ENCODE assay signal across 1 cellular context in the genomic region with DNA sequence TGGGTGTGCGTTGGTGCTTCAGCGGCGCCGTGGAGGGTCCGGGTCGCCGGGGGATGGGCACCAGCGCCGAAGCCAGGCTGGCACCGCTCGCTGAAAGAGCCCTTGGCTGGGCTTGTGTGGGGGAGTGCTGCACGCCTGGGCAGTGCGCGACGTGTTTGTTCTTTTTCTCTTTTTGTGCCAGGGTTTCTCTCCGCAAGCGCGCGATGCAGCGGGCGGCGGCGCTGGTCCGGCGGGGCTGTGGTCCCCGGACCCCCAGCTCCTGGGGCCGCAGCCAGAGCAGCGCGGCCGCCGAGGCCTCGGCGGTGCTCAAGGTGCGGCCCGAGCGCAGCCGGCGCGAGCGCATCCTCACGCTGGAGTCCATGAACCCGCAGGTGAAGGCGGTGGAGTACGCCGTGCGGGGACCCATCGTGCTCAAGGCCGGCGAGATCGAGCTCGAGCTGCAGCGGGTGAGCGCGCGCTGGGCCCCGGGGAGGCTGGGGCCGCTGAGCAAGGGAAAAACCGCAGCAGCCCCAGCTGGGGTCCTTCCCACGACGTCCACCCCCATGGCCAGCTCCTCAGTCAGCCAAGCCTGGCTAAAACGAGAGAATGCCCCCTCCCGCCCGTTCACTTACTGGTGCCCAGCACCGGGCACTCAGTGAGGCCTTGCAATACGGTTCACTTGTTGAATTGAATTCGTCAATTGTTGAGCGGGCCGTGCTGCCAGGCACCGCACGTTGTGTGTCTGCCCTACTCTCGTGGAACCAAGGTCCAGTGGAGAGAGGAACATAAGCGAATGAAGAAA.
A peak's percentile ranks its signal among the peaks of the same experiment; 100 is the strongest.
TF ChIP-seq lines count a peak whose summit lies in the region.

No MANE protein-coding gene starts in this region.

TF ChIP-seq in HepG2, 621 proteins besides CTCF, POLR2A, EP300 and RAD21 (continues in another document):
- TF ChIP-seq ZNF550 (CRISPR knock-in tag; IDR thresholded peaks at IDR 0.05; ENCODE audit: borderline replicate concordance) (peak; percentile 79; the same call in 1 of the 2 replicates), ZBTB21 (CRISPR knock-in tag; IDR thresholded peaks at IDR 0.05) (no peak), ZNF704 (CRISPR knock-in tag; IDR thresholded peaks at IDR 0.05; ENCODE audit: borderline replicate concordance) (0 out of 2 replicates have a peak, but pooled peaks have one; percentile 51), HNF1B (CRISPR knock-in tag; IDR thresholded peaks at IDR 0.05) (no peak), ZNF83 (CRISPR knock-in tag; IDR thresholded peaks at IDR 0.05; ENCODE audit: borderline replicate concordance) (no peak), MAFG (CRISPR knock-in tag; IDR thresholded peaks at IDR 0.05) (no peak), SMARCC2 (IDR thresholded peaks at IDR 0.05) (no peak), FOXK2 (IDR thresholded peaks at IDR 0.05) (no peak), POLR2G (IDR thresholded peaks at IDR 0.05; ENCODE audit: low read depth, low read length) (no peak), ASH2L (IDR thresholded peaks at IDR 0.05; ENCODE audit: insufficient read length, low read depth, low read length) (no peak), E2F5 (CRISPR knock-in tag; conservative IDR thresholded peaks at IDR 0.05) (no peak; the same call in 1 of the 2 replicates), SALL2 (CRISPR knock-in tag; IDR thresholded peaks at IDR 0.05) (no peak; the same call in 1 of the 2 replicates), FOXO4 (CRISPR knock-in tag; conservative IDR thresholded peaks at IDR 0.05) (no peak), BHLHE40 (IDR thresholded peaks at IDR 0.05; ENCODE audit: low read length) (no peak), MBD4 (IDR thresholded peaks at IDR 0.05; ENCODE audit: borderline replicate concordance, low read length) (no peak), XRCC5 (optimal IDR thresholded peaks at IDR 0.05; ENCODE audit: low read length) (no peak), E2F1 (CRISPR knock-in tag; IDR thresholded peaks at IDR 0.05) (no peak), ZBTB34 (CRISPR knock-in tag; IDR thresholded peaks at IDR 0.05) (no peak; the same call in 1 of the 2 replicates), MXI1 (IDR thresholded peaks at IDR 0.05; ENCODE audit: borderline replicate concordance, low read depth, low read length) (no peak), PHF20 (CRISPR knock-in tag; IDR thresholded peaks at IDR 0.05) (no peak), ZNF792 (CRISPR knock-in tag; IDR thresholded peaks at IDR 0.05) (no peak), ZNF3 (CRISPR knock-in tag; IDR thresholded peaks at IDR 0.05) (no peak), ELF1 (CRISPR knock-in tag; IDR thresholded peaks at IDR 0.05) (no peak)
- TF ChIP-seq, protein P1, sequence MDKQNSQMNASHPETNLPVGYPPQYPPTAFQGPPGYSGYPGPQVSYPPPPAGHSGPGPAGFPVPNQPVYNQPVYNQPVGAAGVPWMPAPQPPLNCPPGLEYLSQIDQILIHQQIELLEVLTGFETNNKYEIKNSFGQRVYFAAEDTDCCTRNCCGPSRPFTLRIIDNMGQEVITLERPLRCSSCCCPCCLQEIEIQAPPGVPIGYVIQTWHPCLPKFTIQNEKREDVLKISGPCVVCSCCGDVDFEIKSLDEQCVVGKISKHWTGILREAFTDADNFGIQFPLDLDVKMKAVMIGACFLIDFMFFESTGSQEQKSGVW (CRISPR knock-in tag; IDR thresholded peaks at IDR 0.05; ENCODE audit: borderline replicate concordance): 0 out of 2 replicates have a peak, but pooled peaks have one; percentile 70
- TF ChIP-seq, protein P2, sequence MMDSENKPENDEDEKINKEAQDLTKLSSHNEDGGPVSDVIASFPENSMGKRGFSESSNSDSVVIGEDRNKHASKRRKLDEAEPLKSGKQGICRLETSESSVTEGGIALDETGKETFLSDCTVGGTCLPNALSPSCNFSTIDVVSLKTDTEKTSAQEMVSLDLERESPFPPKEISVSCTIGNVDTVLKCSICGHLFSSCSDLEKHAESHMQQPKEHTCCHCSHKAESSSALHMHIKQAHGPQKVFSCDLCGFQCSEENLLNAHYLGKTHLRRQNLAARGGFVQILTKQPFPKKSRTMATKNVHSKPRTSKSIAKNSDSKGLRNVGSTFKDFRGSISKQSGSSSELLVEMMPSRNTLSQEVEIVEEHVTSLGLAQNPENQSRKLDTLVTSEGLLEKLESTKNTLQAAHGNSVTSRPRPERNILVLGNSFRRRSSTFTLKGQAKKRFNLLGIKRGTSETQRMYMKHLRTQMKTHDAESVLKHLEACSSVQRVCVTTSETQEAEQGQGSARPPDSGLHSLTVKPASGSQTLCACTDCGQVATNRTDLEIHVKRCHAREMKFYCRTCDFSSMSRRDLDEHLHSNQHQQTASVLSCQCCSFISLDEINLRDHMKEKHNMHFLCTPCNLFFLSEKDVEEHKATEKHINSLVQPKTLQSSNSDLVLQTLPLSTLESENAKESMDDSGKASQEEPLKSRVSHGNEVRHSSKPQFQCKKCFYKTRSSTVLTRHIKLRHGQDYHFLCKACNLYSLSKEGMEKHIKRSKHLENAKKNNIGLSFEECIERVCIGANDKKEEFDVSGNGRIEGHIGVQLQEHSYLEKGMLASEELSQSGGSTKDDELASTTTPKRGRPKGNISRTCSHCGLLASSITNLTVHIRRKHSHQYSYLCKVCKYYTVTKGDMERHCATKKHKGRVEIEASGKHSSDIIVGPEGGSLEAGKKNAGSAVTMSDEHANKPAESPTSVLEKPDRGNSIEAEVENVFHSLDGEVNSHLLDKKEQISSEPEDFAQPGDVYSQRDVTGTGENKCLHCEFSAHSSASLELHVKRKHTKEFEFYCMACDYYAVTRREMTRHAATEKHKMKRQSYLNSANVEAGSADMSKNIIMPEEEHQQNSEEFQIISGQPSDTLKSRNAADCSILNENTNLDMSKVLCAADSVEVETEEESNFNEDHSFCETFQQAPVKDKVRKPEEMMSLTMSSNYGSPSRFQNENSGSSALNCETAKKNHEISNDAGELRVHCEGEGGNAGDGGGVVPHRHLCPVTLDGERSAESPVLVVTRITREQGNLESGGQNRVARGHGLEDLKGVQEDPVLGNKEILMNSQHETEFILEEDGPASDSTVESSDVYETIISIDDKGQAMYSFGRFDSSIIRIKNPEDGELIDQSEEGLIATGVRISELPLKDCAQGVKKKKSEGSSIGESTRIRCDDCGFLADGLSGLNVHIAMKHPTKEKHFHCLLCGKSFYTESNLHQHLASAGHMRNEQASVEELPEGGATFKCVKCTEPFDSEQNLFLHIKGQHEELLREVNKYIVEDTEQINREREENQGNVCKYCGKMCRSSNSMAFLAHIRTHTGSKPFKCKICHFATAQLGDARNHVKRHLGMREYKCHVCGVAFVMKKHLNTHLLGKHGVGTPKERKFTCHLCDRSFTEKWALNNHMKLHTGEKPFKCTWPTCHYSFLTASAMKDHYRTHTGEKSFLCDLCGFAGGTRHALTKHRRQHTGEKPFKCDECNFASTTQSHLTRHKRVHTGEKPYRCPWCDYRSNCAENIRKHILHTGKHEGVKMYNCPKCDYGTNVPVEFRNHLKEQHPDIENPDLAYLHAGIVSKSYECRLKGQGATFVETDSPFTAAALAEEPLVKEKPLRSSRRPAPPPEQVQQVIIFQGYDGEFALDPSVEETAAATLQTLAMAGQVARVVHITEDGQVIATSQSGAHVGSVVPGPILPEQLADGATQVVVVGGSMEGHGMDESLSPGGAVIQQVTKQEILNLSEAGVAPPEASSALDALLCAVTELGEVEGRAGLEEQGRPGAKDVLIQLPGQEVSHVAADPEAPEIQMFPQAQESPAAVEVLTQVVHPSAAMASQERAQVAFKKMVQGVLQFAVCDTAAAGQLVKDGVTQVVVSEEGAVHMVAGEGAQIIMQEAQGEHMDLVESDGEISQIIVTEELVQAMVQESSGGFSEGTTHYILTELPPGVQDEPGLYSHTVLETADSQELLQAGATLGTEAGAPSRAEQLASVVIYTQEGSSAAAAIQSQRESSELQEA (CRISPR knock-in tag; IDR thresholded peaks at IDR 0.05; ENCODE audit: not compliant biosample characterization): no peak
- TF ChIP-seq, protein P3, sequence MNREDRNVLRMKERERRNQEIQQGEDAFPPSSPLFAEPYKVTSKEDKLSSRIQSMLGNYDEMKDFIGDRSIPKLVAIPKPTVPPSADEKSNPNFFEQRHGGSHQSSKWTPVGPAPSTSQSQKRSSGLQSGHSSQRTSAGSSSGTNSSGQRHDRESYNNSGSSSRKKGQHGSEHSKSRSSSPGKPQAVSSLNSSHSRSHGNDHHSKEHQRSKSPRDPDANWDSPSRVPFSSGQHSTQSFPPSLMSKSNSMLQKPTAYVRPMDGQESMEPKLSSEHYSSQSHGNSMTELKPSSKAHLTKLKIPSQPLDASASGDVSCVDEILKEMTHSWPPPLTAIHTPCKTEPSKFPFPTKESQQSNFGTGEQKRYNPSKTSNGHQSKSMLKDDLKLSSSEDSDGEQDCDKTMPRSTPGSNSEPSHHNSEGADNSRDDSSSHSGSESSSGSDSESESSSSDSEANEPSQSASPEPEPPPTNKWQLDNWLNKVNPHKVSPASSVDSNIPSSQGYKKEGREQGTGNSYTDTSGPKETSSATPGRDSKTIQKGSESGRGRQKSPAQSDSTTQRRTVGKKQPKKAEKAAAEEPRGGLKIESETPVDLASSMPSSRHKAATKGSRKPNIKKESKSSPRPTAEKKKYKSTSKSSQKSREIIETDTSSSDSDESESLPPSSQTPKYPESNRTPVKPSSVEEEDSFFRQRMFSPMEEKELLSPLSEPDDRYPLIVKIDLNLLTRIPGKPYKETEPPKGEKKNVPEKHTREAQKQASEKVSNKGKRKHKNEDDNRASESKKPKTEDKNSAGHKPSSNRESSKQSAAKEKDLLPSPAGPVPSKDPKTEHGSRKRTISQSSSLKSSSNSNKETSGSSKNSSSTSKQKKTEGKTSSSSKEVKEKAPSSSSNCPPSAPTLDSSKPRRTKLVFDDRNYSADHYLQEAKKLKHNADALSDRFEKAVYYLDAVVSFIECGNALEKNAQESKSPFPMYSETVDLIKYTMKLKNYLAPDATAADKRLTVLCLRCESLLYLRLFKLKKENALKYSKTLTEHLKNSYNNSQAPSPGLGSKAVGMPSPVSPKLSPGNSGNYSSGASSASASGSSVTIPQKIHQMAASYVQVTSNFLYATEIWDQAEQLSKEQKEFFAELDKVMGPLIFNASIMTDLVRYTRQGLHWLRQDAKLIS (CRISPR knock-in tag; IDR thresholded peaks at IDR 0.05): peak; percentile 57; the same call in 1 of the 2 replicates
- TF ChIP-seq, protein P4, sequence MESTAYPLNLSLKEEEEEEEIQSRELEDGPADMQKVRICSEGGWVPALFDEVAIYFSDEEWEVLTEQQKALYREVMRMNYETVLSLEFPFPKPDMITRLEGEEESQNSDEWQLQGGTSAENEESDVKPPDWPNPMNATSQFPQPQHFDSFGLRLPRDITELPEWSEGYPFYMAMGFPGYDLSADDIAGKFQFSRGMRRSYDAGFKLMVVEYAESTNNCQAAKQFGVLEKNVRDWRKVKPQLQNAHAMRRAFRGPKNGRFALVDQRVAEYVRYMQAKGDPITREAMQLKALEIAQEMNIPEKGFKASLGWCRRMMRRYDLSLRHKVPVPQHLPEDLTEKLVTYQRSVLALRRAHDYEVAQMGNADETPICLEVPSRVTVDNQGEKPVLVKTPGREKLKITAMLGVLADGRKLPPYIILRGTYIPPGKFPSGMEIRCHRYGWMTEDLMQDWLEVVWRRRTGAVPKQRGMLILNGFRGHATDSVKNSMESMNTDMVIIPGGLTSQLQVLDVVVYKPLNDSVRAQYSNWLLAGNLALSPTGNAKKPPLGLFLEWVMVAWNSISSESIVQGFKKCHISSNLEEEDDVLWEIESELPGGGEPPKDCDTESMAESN (CRISPR knock-in tag; conservative IDR thresholded peaks at IDR 0.05): peak; percentile 34; the same call in 1 of the 2 replicates
